ENCODE assay signal across 8 cellular contexts in genomic region chr6:28124971-28125353, GRCh38. TPM values are rescaled to one million over a fixed set of nuclear protein-coding genes. Genes with fewer than 3 reads are reported as not detected.
DNase-seq lines count a peak whose midpoint lies in the region; ATAC-seq and TF ChIP-seq lines count a peak whose summit lies in the region.

No MANE protein-coding gene starts in this region.

- no peaks in the 10 kb centered on the region for H3K27me3 Mint-ChIP-seq in activated CD4-positive, alpha-beta T cell treated with anti-CD3 and anti-CD28 coated beads, Interleukin-2, amount 10 ng/mL, durations not matched to agents 7 days and 5 days

- H3K36me3 ChIP-seq in SK-N-SH (replicated peaks in 1 of 2; ENCODE audit: control insufficient read depth in 1 of 2, insufficient read depth in 2 of 2, low read length in 1 of 2) (peaks cover 50 to 60% of the 10 kb centered on the region in 2 experiments), gastroesophageal sphincter (peaks cover 0 to 61% of the 10 kb centered on the region in 2 donors), smooth muscle cell (ENCODE audit: low read depth) (no peaks in the 10 kb centered on the region)

- no peaks in the 10 kb centered on the region for H3K9me3 Mint-ChIP-seq in activated CD4-positive, alpha-beta T cell treated with anti-CD3 and anti-CD28 coated beads, Interleukin-2, amount 10 ng/mL, durations not matched to agents 7 days and 5 days

- H3K27ac ChIP-seq in SK-N-SH (ENCODE audit: low read depth in 2 of 2, low read length in 1 of 2) (peak overlapping the region in 1 of 2 experiments; percentile 78; a peak in 3 of 4 replicates), gastroesophageal sphincter (peak overlapping the region; percentile 64 to 88 (median 80)), smooth muscle cell (ENCODE audit: low read depth) (no peak overlapping the region)

- 2% methylated on average over 6 of the region's 6 CpGs for WGBS in SK-N-SH (ENCODE audit: low lambda C conversion rate)
- 3 to 14% methylated on average over 6 of the region's 6 CpGs for WGBS in gastroesophageal sphincter (ENCODE audit: low coverage in 1 of 2), 2 donors
- 31% methylated on average over 6 of the region's 6 CpGs for WGBS in smooth muscle cell (ENCODE audit: low lambda C conversion rate)

- no peak for DNase-seq in activated CD4-positive, alpha-beta T cell treated with anti-CD3 and anti-CD28 coated beads, Interleukin-2, amount 10 ng/mL, durations not matched to agents 7 days and 5 days
- no peak for DNase-seq in activated CD4-positive, alpha-beta T cell treated with anti-CD3 and anti-CD28 coated beads for 1 hour
- no peak for DNase-seq in SK-N-SH
- no peak for DNase-seq in smooth muscle cell (lab: John Stamatoyannopoulos, UW; ENCODE audit: unreplicated experiment)
- no peak for DNase-seq in glomerular visceral epithelial cell (ENCODE audit: extremely low spot score)
- no peak for DNase-seq in DMS153 treated with DMSO at 0.1 percent for 48 hours (lab: John Stamatoyannopoulos, UW; ENCODE audit: unreplicated experiment)

- H3K9ac ChIP-seq in SK-N-SH: peak overlapping the region; percentile 70
- H3K9ac ChIP-seq in smooth muscle cell (ENCODE audit: low read depth): peak overlapping the region; percentile 60

- no peaks in the 10 kb centered on the region for H3K27me3 ChIP-seq in SK-N-SH (ENCODE audit: insufficient read depth)
- no peaks in the 10 kb centered on the region for H3K27me3 ChIP-seq in gastroesophageal sphincter
- H3K27me3 ChIP-seq in smooth muscle cell (ENCODE audit: low read depth): no peaks in the 10 kb centered on the region

- peak; percentile 7 for ATAC-seq in gastroesophageal sphincter
- ATAC-seq in GM19467 (IDR thresholded peaks at IDR 0.05; ENCODE audit: unreplicated experiment): no peak

- TF ChIP-seq RAD21 in SK-N-SH (IDR thresholded peaks at IDR 0.05; ENCODE audit: low read length): no peak

- no peak for TF ChIP-seq POLR2A in gastroesophageal sphincter (IDR thresholded peaks at IDR 0.05)

- H3K36me3 Mint-ChIP-seq in activated CD4-positive, alpha-beta T cell treated with anti-CD3 and anti-CD28 coated beads, Interleukin-2, amount 10 ng/mL, durations not matched to agents 7 days and 5 days (ENCODE audit: low read depth): peaks cover 41% of the 10 kb centered on the region

- H3F3A ChIP-seq in SK-N-SH (replicated peaks; ENCODE audit: insufficient read depth): no peaks in the 10 kb centered on the region
- peaks cover 4% of the 10 kb centered on the region for H3F3A ChIP-seq in smooth muscle cell (ENCODE audit: low read depth)

- peak overlapping the region; percentile 94 for H3K4me3 Mint-ChIP-seq in activated CD4-positive, alpha-beta T cell treated with anti-CD3 and anti-CD28 coated beads, Interleukin-2, amount 10 ng/mL, durations not matched to agents 7 days and 5 days

- no peaks in the 10 kb centered on the region for H3K9me2 ChIP-seq in SK-N-SH

- peak overlapping the region; percentile 95 for H3K27ac Mint-ChIP-seq in activated CD4-positive, alpha-beta T cell treated with anti-CD3 and anti-CD28 coated beads, Interleukin-2, amount 10 ng/mL, durations not matched to agents 7 days and 5 days

- CTCF ChIA-PET in activated CD4-positive, alpha-beta T cell treated with anti-CD3 and anti-CD28 coated beads, Interleukin-2, amount 10 ng/mL, durations not matched to agents 7 days and 5 days (lab: Charles Lee): interaction anchor here (0.8 to 1.8 kb wide), 5 partner anchors 8 to 236 kb away, joined by 3 to 6 read pairs (median 4); no protein-coding TSS in a partner anchor
- CTCF ChIA-PET in SK-N-SH (lab: Yijun Ruan, JAX): interaction anchor here (0.9 to 3.3 kb wide), 3 partner anchors 8 to 231 kb away, joined by 3 to 11 read pairs (median 8); partner anchors contain the start of gene ZKSCAN8

- H3K9me3 ChIP-seq in SK-N-SH: no peaks in the 10 kb centered on the region
- H3K9me3 ChIP-seq in gastroesophageal sphincter: no peaks in the 10 kb centered on the region
- no peaks in the 10 kb centered on the region for H3K9me3 ChIP-seq in smooth muscle cell (replicated peaks; ENCODE audit: low read depth)

- POLR2A ChIA-PET in activated CD4-positive, alpha-beta T cell treated with anti-CD3 and anti-CD28 coated beads, Interleukin-2, amount 10 ng/mL, durations not matched to agents 7 days and 5 days (lab: Charles Lee): interaction anchor here (0.5 to 1.4 kb wide), 2 partner anchors 20 to 232 kb away, joined by 3 to 5 read pairs; a partner anchor contains a TSS
- POLR2A ChIA-PET in SK-N-SH (lab: Yijun Ruan, JAX): interaction anchor here (0.5 to 2.5 kb wide), 6 partner anchors 12 to 316 kb away, joined by 3 to 23 read pairs (median 5); partner anchors contain the start of gene ZKSCAN8

- peaks cover 56% of the 10 kb centered on the region for H3K4me1 Mint-ChIP-seq in activated CD4-positive, alpha-beta T cell treated with anti-CD3 and anti-CD28 coated beads, Interleukin-2, amount 10 ng/mL, durations not matched to agents 7 days and 5 days

- H3K4me1 ChIP-seq in SK-N-SH (ENCODE audit: control insufficient read depth in 1 of 2, insufficient read depth in 2 of 2, low read depth in 1 of 2, low read length in 1 of 2) (peaks cover 6 to 10% of the 10 kb centered on the region in 2 experiments; a peak in 2 of 4 replicates), gastroesophageal sphincter (peaks cover 0 to 22% (median 10%) of the 10 kb centered on the region in 3 donors), smooth muscle cell (ENCODE audit: low read depth) (peaks cover 8% of the 10 kb centered on the region)

- peak overlapping the region; percentile 83 to 91 for H3K4me3 ChIP-seq in SK-N-SH (ENCODE audit: low read depth in 2 of 2, low read length in 1 of 2)
- peak overlapping the region; percentile 68 to 95 for H3K4me3 ChIP-seq in gastroesophageal sphincter
- peak overlapping the region; percentile 66 for H3K4me3 ChIP-seq in smooth muscle cell

- TF ChIP-seq EP300 in SK-N-SH (IDR thresholded peaks at IDR 0.05; ENCODE audit: borderline replicate concordance in 1 of 2, low read depth in 1 of 2, low read length in 1 of 2) (no peak), gastroesophageal sphincter (IDR thresholded peaks at IDR 0.05) (no peak)

- H2AFZ ChIP-seq in SK-N-SH (ENCODE audit: low read depth) (peak overlapping the region; percentile 87), smooth muscle cell (ENCODE audit: low read depth) (peak overlapping the region; percentile 95)

- H3K79me2 ChIP-seq in SK-N-SH (ENCODE audit: insufficient read depth): peaks cover 64% of the 10 kb centered on the region
- H3K79me2 ChIP-seq in smooth muscle cell (ENCODE audit: low read depth): peaks cover 44% of the 10 kb centered on the region

- H4K20me1 ChIP-seq in SK-N-SH (ENCODE audit: insufficient read depth) (no peaks in the 10 kb centered on the region), smooth muscle cell (ENCODE audit: low read depth) (peaks cover 34% of the 10 kb centered on the region)

- peak overlapping the region; percentile 91 for H3K4me2 ChIP-seq in SK-N-SH
- peak overlapping the region; percentile 91 for H3K4me2 ChIP-seq in smooth muscle cell

- TF ChIP-seq CTCF in SK-N-SH (IDR thresholded peaks at IDR 0.05) (no peak), gastroesophageal sphincter (IDR thresholded peaks at IDR 0.05) (no peak), smooth muscle cell (IDR thresholded peaks at IDR 0.05; ENCODE audit: borderline replicate concordance, insufficient read depth, poor library complexity, severe bottlenecking) (no peak)

TF ChIP-seq in SK-N-SH, 30 proteins besides CTCF, POLR2A, EP300 and RAD21:
- TF ChIP-seq MXI1 (IDR thresholded peaks at IDR 0.05; ENCODE audit: low read depth, low read length) (no peak; the same call in 1 of the 2 replicates), USF1 (IDR thresholded peaks at IDR 0.05; ENCODE audit: borderline replicate concordance, low read depth) (no peak), RXRA (IDR thresholded peaks at IDR 0.05; ENCODE audit: borderline replicate concordance, low read depth) (no peak)

RNA-seq across cellular contexts. Expression of gene ZSCAN16, which starts 0.6 kb away (rescaled TPM):
- total RNA-seq in activated CD4-positive, alpha-beta T cell treated with anti-CD3 and anti-CD28 coated beads, Interleukin-2, amount 10 ng/mL, durations not matched to agents 7 days and 5 days: 1 to 10 TPM; 3.2 to 5.5 TPM
- polyA plus RNA-seq in SK-N-SH (2012; rRNA removed) (3.7 and 6.2 TPM in 2 replicates), smooth muscle cell (0.86 and 3.5 TPM in 2 replicates)
- polyA plus RNA-seq in SK-N-SH (2012; cell fraction: cytosol; rRNA removed): 4.7 and 4.8 TPM in 2 replicates
- polyA plus RNA-seq in SK-N-SH (2012; cell fraction: nucleus; rRNA removed): 9.2 and 11.6 TPM in 2 replicates
- total RNA-seq in gastroesophageal sphincter (1 to 10 TPM; 4.4 to 7.1 (median 5.0) TPM), smooth muscle cell (0.81 and 1.1 TPM in 2 replicates)

RNA-seq across cellular contexts. Expression of gene ZKSCAN8, which starts 16.7 kb away (rescaled TPM):
- 10 to 100 TPM; 18.6 to 22.2 TPM for total RNA-seq in activated CD4-positive, alpha-beta T cell treated with anti-CD3 and anti-CD28 coated beads, Interleukin-2, amount 10 ng/mL, durations not matched to agents 7 days and 5 days
- polyA plus RNA-seq in SK-N-SH (2012; rRNA removed) (4.3 and 5.8 TPM in 2 replicates), smooth muscle cell (4.1 and 5.5 TPM in 2 replicates)
- 6.5 and 6.9 TPM in 2 replicates for polyA plus RNA-seq in SK-N-SH (2012; cell fraction: cytosol; rRNA removed)
- 19.8 and 37.6 TPM in 2 replicates for polyA plus RNA-seq in SK-N-SH (2012; cell fraction: nucleus; rRNA removed)
- total RNA-seq in gastroesophageal sphincter (10 to 100 TPM; 22.0 to 32.7 (median 29.6) TPM), smooth muscle cell (19.9 and 23.0 TPM in 2 replicates)

RNA-seq across cellular contexts. Expression of gene ZNF165, which starts 44.6 kb away (rescaled TPM):
- under 1 TPM; 0.54 to 0.77 TPM for total RNA-seq in activated CD4-positive, alpha-beta T cell treated with anti-CD3 and anti-CD28 coated beads, Interleukin-2, amount 10 ng/mL, durations not matched to agents 7 days and 5 days
- polyA plus RNA-seq in SK-N-SH (2012; rRNA removed) (0.21 and 0.25 TPM in 2 replicates), smooth muscle cell (0.29 and 0.46 TPM in 2 replicates)
- 0.31 and 0.36 TPM in 2 replicates for polyA plus RNA-seq in SK-N-SH (2012; cell fraction: cytosol; rRNA removed)
- polyA plus RNA-seq in SK-N-SH (2012; cell fraction: nucleus; rRNA removed): 0.25 and 0.43 TPM in 2 replicates
- total RNA-seq in gastroesophageal sphincter (1 to 10 TPM in 1 of 4 donors, under 1 TPM in 3; 0.77 to 1.6 (median 0.80) TPM), smooth muscle cell (0.49 and 0.72 TPM in 2 replicates)
